In the genomic region with DNA sequence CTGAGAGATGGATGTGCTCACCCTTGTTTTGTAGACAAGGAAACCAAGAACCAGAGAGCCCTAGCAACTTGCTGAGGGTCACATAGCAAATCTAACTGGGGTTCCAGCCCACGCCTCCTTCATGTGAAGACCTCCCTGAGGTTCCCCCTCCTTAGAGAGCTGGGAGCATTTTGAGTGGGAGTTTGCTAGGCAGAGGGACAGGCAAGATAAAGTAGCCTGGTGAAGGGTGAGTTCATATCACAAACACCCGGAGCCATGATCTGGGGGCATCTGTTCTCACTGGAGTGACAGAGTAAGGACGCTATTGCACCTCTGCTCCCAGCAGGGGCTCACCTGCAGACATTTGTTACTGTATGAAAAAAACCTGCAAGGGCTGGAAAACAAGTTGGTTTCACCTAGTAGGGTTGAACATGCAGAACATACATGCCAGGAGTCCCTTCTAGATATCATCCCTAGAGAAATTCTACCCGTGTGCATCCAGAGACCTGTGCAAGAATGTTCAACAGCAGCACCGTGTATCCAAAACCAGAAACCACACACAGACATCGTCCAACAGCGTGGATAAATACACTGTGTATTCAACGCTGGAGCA, we compare ENCODE assay signal across 16 cellular contexts.
DNase-seq lines count a peak whose midpoint lies in the region; ATAC-seq and TF ChIP-seq lines count a peak whose summit lies in the region.
"Had no signal": no experiment of that assay in that cellular context is flagged by ENCODE, and none has a peak within 500 bp of the region (broad histone marks: within the 10 kb centered on the region; RNA-seq: fewer than 3 reads in every experiment).

No MANE protein-coding gene starts in this region.

- H3K36me3 Mint-ChIP-seq in activated naive CD4-positive, alpha-beta T cell treated with anti-CD3 and anti-CD28 coated beads for 36 hours (ENCODE audit: low read depth), result peaks cover 72% of the 10 kb centered on the region
- peaks cover 69% of the 10 kb centered on the region for H3K36me3 Mint-ChIP-seq in activated B cell treated with CpG ODN at 0.5 μM for 24 hours (ENCODE audit: low read depth)
- H3K36me3 Mint-ChIP-seq in dendritic cell treated with granulocyte-macrophage colony-stimulating factor and Interleukin-4, amounts not matched to agents 40 ng/mL and 50 ng/mL, for 4 days (ENCODE audit: low read depth), result no peaks in the 10 kb centered on the region

- no peak overlapping the region for H3K9ac ChIP-seq in mesendoderm (ENCODE audit: low read length)

- CTCF ChIA-PET in activated naive CD4-positive, alpha-beta T cell treated with anti-CD3 and anti-CD28 coated beads for 36 hours (lab: Charles Lee), result interaction anchor here (1.2 kb wide), 1 partner anchor 9 kb away, joined by 4 read pairs; no protein-coding TSS in a partner anchor
- CTCF ChIA-PET in activated B cell treated with CpG ODN at 0.5 μM for 24 hours (lab: Charles Lee), result no interaction called here

- no peaks in the 10 kb centered on the region for H3K4me1 ChIP-seq in mesendoderm (ENCODE audit: control insufficient read depth, low read depth, low read length)
- H3K4me1 ChIP-seq: body of pancreas, right atrium auricular region, testis had no signal

- H3K4me3 Mint-ChIP-seq in activated naive CD4-positive, alpha-beta T cell treated with anti-CD3 and anti-CD28 coated beads for 36 hours, result no peak overlapping the region
- no peak overlapping the region for H3K4me3 Mint-ChIP-seq in activated B cell treated with CpG ODN at 0.5 μM for 24 hours
- no peak overlapping the region for H3K4me3 Mint-ChIP-seq in dendritic cell treated with granulocyte-macrophage colony-stimulating factor and Interleukin-4, amounts not matched to agents 40 ng/mL and 50 ng/mL, for 4 days
- peak overlapping the region; percentile 55 to 68 for H3K4me3 Mint-ChIP-seq in stimulated activated naive CD8-positive, alpha-beta T cell treated with anti-CD3 and anti-CD28 coated beads, Interleukin-15, amount 100 ng/mL, for 72 hours

- no peak overlapping the region for H2BK120ac ChIP-seq in mesendoderm (ENCODE audit: low read depth, low read length)

- no peak overlapping the region for H2AK5ac ChIP-seq in mesendoderm (ENCODE audit: low read length)

- no peaks in the 10 kb centered on the region for H3K27me3 ChIP-seq in mesendoderm (ENCODE audit: insufficient read depth, low read length, poor library complexity)
- H3K27me3 ChIP-seq: body of pancreas, right atrium auricular region, testis had no signal

- H4K8ac ChIP-seq in mesendoderm (ENCODE audit: low read depth, low read length), result no peak overlapping the region

- ATAC-seq in activated B cell treated with CpG ODN at 0.5 μM for 24 hours (ENCODE audit: low read depth) (no peak), HG02623 (IDR thresholded peaks at IDR 0.05; ENCODE audit: unreplicated experiment) (no peak)
- ATAC-seq in stimulated activated naive CD8-positive, alpha-beta T cell treated with anti-CD3 and anti-CD28 coated beads, Interleukin-15, amount 100 ng/mL, for 72 hours, result no peak
- ATAC-seq: esophagus mucosa, Panc1 had no signal

- peaks cover 4% of the 10 kb centered on the region for H3K9me3 Mint-ChIP-seq in activated naive CD4-positive, alpha-beta T cell treated with anti-CD3 and anti-CD28 coated beads for 36 hours
- no peaks in the 10 kb centered on the region for H3K9me3 Mint-ChIP-seq in activated B cell treated with CpG ODN at 0.5 μM for 24 hours
- no peaks in the 10 kb centered on the region for H3K9me3 Mint-ChIP-seq in dendritic cell treated with granulocyte-macrophage colony-stimulating factor and Interleukin-4, amounts not matched to agents 40 ng/mL and 50 ng/mL, for 4 days
- H3K9me3 Mint-ChIP-seq in stimulated activated naive CD8-positive, alpha-beta T cell treated with anti-CD3 and anti-CD28 coated beads, Interleukin-15, amount 100 ng/mL, for 72 hours, result peaks cover 10 to 19% of the 10 kb centered on the region in 2 donors

- H3K4me3 ChIP-seq in mesendoderm (ENCODE audit: low read length), result no peak overlapping the region
- H3K4me3 ChIP-seq: body of pancreas, right atrium auricular region, testis had no signal

- H3K79me2 ChIP-seq in mesendoderm (ENCODE audit: control insufficient read depth, insufficient read depth, low read length), result no peaks in the 10 kb centered on the region

- no peak for TF ChIP-seq CTCF in activated B cell treated with CpG ODN at 0.5 μM for 24 hours (IDR thresholded peaks at IDR 0.05)

- H3K27me3 Mint-ChIP-seq in activated naive CD4-positive, alpha-beta T cell treated with anti-CD3 and anti-CD28 coated beads for 36 hours (ENCODE audit: low read depth), result no peaks in the 10 kb centered on the region
- no peaks in the 10 kb centered on the region for H3K27me3 Mint-ChIP-seq in activated B cell treated with CpG ODN at 0.5 μM for 24 hours
- H3K27me3 Mint-ChIP-seq in dendritic cell treated with granulocyte-macrophage colony-stimulating factor and Interleukin-4, amounts not matched to agents 40 ng/mL and 50 ng/mL, for 4 days, result peaks cover 8% of the 10 kb centered on the region
- no peaks in the 10 kb centered on the region for H3K27me3 Mint-ChIP-seq in stimulated activated naive CD8-positive, alpha-beta T cell treated with anti-CD3 and anti-CD28 coated beads, Interleukin-15, amount 100 ng/mL, for 72 hours

- peak overlapping the region; percentile 71 for H3K27ac Mint-ChIP-seq in activated naive CD4-positive, alpha-beta T cell treated with anti-CD3 and anti-CD28 coated beads for 36 hours
- peak overlapping the region; percentile 30 for H3K27ac Mint-ChIP-seq in activated B cell treated with CpG ODN at 0.5 μM for 24 hours
- H3K27ac Mint-ChIP-seq in dendritic cell treated with granulocyte-macrophage colony-stimulating factor and Interleukin-4, amounts not matched to agents 40 ng/mL and 50 ng/mL, for 4 days, result peak overlapping the region; percentile 72
- H3K27ac Mint-ChIP-seq in stimulated activated naive CD8-positive, alpha-beta T cell treated with anti-CD3 and anti-CD28 coated beads, Interleukin-15, amount 100 ng/mL, for 72 hours, result peak overlapping the region in 1 of 2 donors; percentile 27

- no peak overlapping the region for H4K5ac ChIP-seq in mesendoderm (ENCODE audit: low read length)

- H3K4ac ChIP-seq in mesendoderm (ENCODE audit: low read depth, low read length), result no peak overlapping the region

- no peak for DNase-seq in activated naive CD4-positive, alpha-beta T cell treated with anti-CD3 and anti-CD28 coated beads for 36 hours
- no peak for DNase-seq in activated naive CD4-positive, alpha-beta T cell treated with Interleukin-2 at 50 U/mL for 16 hours
- DNase-seq in activated B cell treated with CpG ODN at 0.5 μM for 24 hours (no peak), mesendoderm (no peak), UCSD-AML1 (lab: John Stamatoyannopoulos, UW; ENCODE audit: unreplicated experiment) (no peak)
- peak in 1 of 2 donors; percentile 8 for DNase-seq in stimulated activated naive CD8-positive, alpha-beta T cell treated with anti-CD3 and anti-CD28 coated beads, Interleukin-15, amount 100 ng/mL, for 72 hours
- DNase-seq: body of pancreas, Karpas-422, mesenchymal stem cell, testis had no signal

- no peak overlapping the region for H3K56ac ChIP-seq in mesendoderm (ENCODE audit: low read length)

- POLR2A ChIA-PET in activated B cell treated with CpG ODN at 0.5 μM for 24 hours (lab: Charles Lee), result no interaction called here

- H3K4me2 ChIP-seq in mesendoderm (ENCODE audit: low read length), result no peak overlapping the region

- no peak overlapping the region for H2BK15ac ChIP-seq in mesendoderm (replicated peaks; ENCODE audit: low read depth)

- no peak overlapping the region for H3K23ac ChIP-seq in mesendoderm (ENCODE audit: low read length)

- intact Hi-C loops in activated naive CD4-positive, alpha-beta T cell treated with anti-CD3 and anti-CD28 coated beads for 36 hours (cut with micrococcal nuclease), result loop anchor here (2.0 kb wide), 1 partner anchor 20 kb away; no protein-coding TSS in a partner anchor
- intact Hi-C loops in activated B cell treated with CpG ODN at 0.5 μM for 24 hours (cut with micrococcal nuclease), result no loop called here
- intact Hi-C loops in dendritic cell treated with granulocyte-macrophage colony-stimulating factor and Interleukin-4, amounts not matched to agents 40 ng/mL and 50 ng/mL, for 4 days (cut with micrococcal nuclease), result no loop called here

- no peak overlapping the region for H3K18ac ChIP-seq in mesendoderm (ENCODE audit: low read length)

- no CpG with 5 or more reads among the region's 8 CpGs for WGBS in mesendoderm (ENCODE audit: extremely low coverage, insufficient coverage, low lambda C conversion rate)

- H3K79me1 ChIP-seq in mesendoderm (ENCODE audit: low read length), result no peaks in the 10 kb centered on the region

- H3K36me3 ChIP-seq in mesendoderm (ENCODE audit: control insufficient read depth, insufficient read depth, low read length), result no peaks in the 10 kb centered on the region
- H3K36me3 ChIP-seq: right atrium auricular region had no signal

- no peak overlapping the region for H3K27ac ChIP-seq in mesendoderm (ENCODE audit: low read depth, low read length)
- H3K27ac ChIP-seq: body of pancreas, right atrium auricular region, testis, VCaP had no signal

- H2BK5ac ChIP-seq in mesendoderm (ENCODE audit: low read length), result no peak overlapping the region

- H3K4me1 Mint-ChIP-seq in activated naive CD4-positive, alpha-beta T cell treated with anti-CD3 and anti-CD28 coated beads for 36 hours (ENCODE audit: low read depth), result peaks cover 87% of the 10 kb centered on the region
- H3K4me1 Mint-ChIP-seq in activated B cell treated with CpG ODN at 0.5 μM for 24 hours, result peaks cover 55% of the 10 kb centered on the region
- peaks cover 83% of the 10 kb centered on the region for H3K4me1 Mint-ChIP-seq in dendritic cell treated with granulocyte-macrophage colony-stimulating factor and Interleukin-4, amounts not matched to agents 40 ng/mL and 50 ng/mL, for 4 days (ENCODE audit: low read depth)
- H3K4me1 Mint-ChIP-seq in stimulated activated naive CD8-positive, alpha-beta T cell treated with anti-CD3 and anti-CD28 coated beads, Interleukin-15, amount 100 ng/mL, for 72 hours, result peaks cover 96% of the 10 kb centered on the region

Comparison
In these comparisons a context has a peak if more than half of its experiments do, and no peak if none do; other contexts are left out.
1. H3K4me3 Mint-ChIP-seq: peak in stimulated activated naive CD8-positive, alpha-beta T cell treated with anti-CD3 and anti-CD28 coated beads, Interleukin-15, amount 100 ng/mL, for 72 hours (2 of 2); none in activated naive CD4-positive, alpha-beta T cell treated with anti-CD3 and anti-CD28 coated beads for 36 hours (single experiment), activated B cell treated with CpG ODN at 0.5 μM for 24 hours (single experiment) and dendritic cell treated with granulocyte-macrophage colony-stimulating factor and Interleukin-4, amounts not matched to agents 40 ng/mL and 50 ng/mL, for 4 days (single experiment).